13 cellular contexts compared by ENCODE assay signal in genomic region chr7:36304099-36304425, GRCh38.
DNase-seq lines count a peak whose midpoint lies in the region; ATAC-seq and TF ChIP-seq lines count a peak whose summit lies in the region.
"Had no signal": no experiment of that assay in that cellular context is flagged by ENCODE, and none has a peak within 500 bp of the region (broad histone marks: within the 10 kb centered on the region; RNA-seq: fewer than 3 reads in every experiment).

No MANE protein-coding gene starts in this region.

- WGBS in IMR-90 (ENCODE audit: extremely low coverage in 2 of 2, insufficient read length in 1 of 2), 2 experiments, result no CpG with 5 or more reads among the region's 6 CpGs
- 85 to 87% methylated on average over 6 of the region's 6 CpGs for WGBS in endodermal cell (ENCODE audit: insufficient coverage in 1 of 2, insufficient read length in 1 of 2), 2 experiments

- peak overlapping the region; percentile 68 for H3K4ac ChIP-seq in IMR-90 (ENCODE audit: low read depth, low read length)

- peak overlapping the region; percentile 30 for H2AK9ac ChIP-seq in IMR-90 (replicated peaks; ENCODE audit: low read depth, low read length, poor library complexity)

- peaks cover 25% of the 10 kb centered on the region for H3K9me1 ChIP-seq in IMR-90 (ENCODE audit: insufficient read depth, low read length)

- H3K9me3 ChIP-seq in IMR-90 (ENCODE audit: control insufficient read depth, insufficient read depth, low read length) (no peaks in the 10 kb centered on the region), endodermal cell (ENCODE audit: control insufficient read depth, low read length) (no peaks in the 10 kb centered on the region)

- H3K27ac Mint-ChIP-seq in endodermal cell, result peak overlapping the region; percentile 27
- peak overlapping the region; percentile 87 for H3K27ac Mint-ChIP-seq in osteocyte (ENCODE audit: unreplicated experiment)
- peak overlapping the region in 1 of 6 donors; percentile 34 for H3K27ac Mint-ChIP-seq in immature natural killer cell
- H3K27ac Mint-ChIP-seq: activated naive CD4-positive, alpha-beta T cell treated with anti-CD3 and anti-CD28 coated beads, Interleukin-2, amount 50 U/mL, for 24 hours had no signal

- ATAC-seq in IMR-90 (ENCODE audit: low read depth) (no peak), GM18867 (IDR thresholded peaks at IDR 0.05; ENCODE audit: unreplicated experiment) (no peak), HG03571 (IDR thresholded peaks at IDR 0.05; ENCODE audit: unreplicated experiment) (no peak), GM21526 (IDR thresholded peaks at IDR 0.05; ENCODE audit: low FRiP score, unreplicated experiment) (no peak)

- H3K4me3 ChIP-seq in ACC112 (ENCODE audit: low read depth, low read length), result no peak overlapping the region; the same call in 1 of the 2 replicates
- H3K4me3 ChIP-seq in IMR-90 (ENCODE audit: insufficient read depth, low read depth, low read length), result no peak overlapping the region
- no peak overlapping the region for H3K4me3 ChIP-seq in endodermal cell (ENCODE audit: low read length)

- no peak for TF ChIP-seq POLR2A in IMR-90 (IDR thresholded peaks at IDR 0.05; ENCODE audit: low read depth, low read length)

- H2BK120ac ChIP-seq in IMR-90 (ENCODE audit: low read depth, low read length), result peak overlapping the region; percentile 70

- CTCF ChIA-PET in IMR-90 (lab: Yijun Ruan, JAX), result interaction anchor here (0.6 to 1.8 kb wide), 4 partner anchors 14 to 1302 kb away, joined by 3 to 9 read pairs (median 6); no protein-coding TSS in a partner anchor

- H3K9me3 Mint-ChIP-seq in endodermal cell (no peaks in the 10 kb centered on the region), osteocyte (ENCODE audit: unreplicated experiment) (no peaks in the 10 kb centered on the region), immature natural killer cell (no peaks in the 10 kb centered on the region)
- H3K9me3 Mint-ChIP-seq: activated naive CD4-positive, alpha-beta T cell treated with anti-CD3 and anti-CD28 coated beads, Interleukin-2, amount 50 U/mL, for 24 hours had no signal

- peak overlapping the region; percentile 47; the same call in 1 of the 2 replicates for H3K27ac ChIP-seq in ACC112 (ENCODE audit: low read depth, low read length)
- H3K27ac ChIP-seq in IMR-90 (ENCODE audit: insufficient read depth, low read length), result no peak overlapping the region
- no peak overlapping the region for H3K27ac ChIP-seq in endodermal cell (ENCODE audit: low read depth, low read length)

- peak overlapping the region; percentile 35; the same call in 1 of the 2 replicates for H4K91ac ChIP-seq in IMR-90 (ENCODE audit: insufficient read depth, low read depth, low read length)

- TF ChIP-seq CTCF in IMR-90 (conservative IDR thresholded peaks at IDR 0.05; ENCODE audit: low read depth, low read length) (no peak), endodermal cell (conservative IDR thresholded peaks at IDR 0.05) (no peak), osteocyte (IDR thresholded peaks at IDR 0.05) (peak; percentile 23)

- in situ Hi-C loops in IMR-90 (cut with MboI; ENCODE audit: low sequenced_read_pairs), result no loop called here

- intact Hi-C loops in IMR-90 (cut with micrococcal nuclease), result no loop called here

- POLR2A ChIA-PET in IMR-90 (lab: Charles Lee; ENCODE audit: unreplicated experiment), result no interaction called here

- H3K23ac ChIP-seq in IMR-90 (ENCODE audit: low read depth, low read length), result peak overlapping the region; percentile 37

- no peak for DNase-seq in IMR-90
- DNase-seq in endodermal cell, result no peak
- DNase-seq in osteocyte (ENCODE audit: extremely low spot score, unreplicated experiment), result no peak
- no peak for DNase-seq in immature natural killer cell
- DNase-seq: effector CD4-positive, alpha-beta T cell; midbrain; NCI-H1930; T-helper 2 cell had no signal

- H3K36me3 Mint-ChIP-seq in endodermal cell (ENCODE audit: low read depth) (no peaks in the 10 kb centered on the region), osteocyte (ENCODE audit: unreplicated experiment) (no peaks in the 10 kb centered on the region), immature natural killer cell (no peaks in the 10 kb centered on the region)
- H3K36me3 Mint-ChIP-seq: activated naive CD4-positive, alpha-beta T cell treated with anti-CD3 and anti-CD28 coated beads, Interleukin-2, amount 50 U/mL, for 24 hours had no signal

- H2AK5ac ChIP-seq in IMR-90 (ENCODE audit: low read depth, low read length), result peak overlapping the region; percentile 77; the same call in 1 of the 2 replicates

- peak overlapping the region; percentile 65 for H3K14ac ChIP-seq in IMR-90 (replicated peaks; ENCODE audit: low read depth, low read length)

- H3K36me3 ChIP-seq in ACC112 (ENCODE audit: insufficient read depth, low read length) (no peaks in the 10 kb centered on the region), IMR-90 (ENCODE audit: control insufficient read depth, insufficient read depth, low read length) (peaks cover 11% of the 10 kb centered on the region; the same call in 1 of the 2 replicates), endodermal cell (ENCODE audit: control insufficient read depth, insufficient read depth, low read length) (no peaks in the 10 kb centered on the region)

- H3K79me2 ChIP-seq in ACC112 (ENCODE audit: control insufficient read depth, insufficient read depth, low read length, unreplicated experiment), result no peaks in the 10 kb centered on the region

- peaks cover 49% of the 10 kb centered on the region for H3K4me1 Mint-ChIP-seq in endodermal cell
- peaks cover 44% of the 10 kb centered on the region for H3K4me1 Mint-ChIP-seq in osteocyte (ENCODE audit: unreplicated experiment)
- no peaks in the 10 kb centered on the region for H3K4me1 Mint-ChIP-seq in immature natural killer cell
- H3K4me1 Mint-ChIP-seq: activated naive CD4-positive, alpha-beta T cell treated with anti-CD3 and anti-CD28 coated beads, Interleukin-2, amount 50 U/mL, for 24 hours had no signal

- H4K8ac ChIP-seq in IMR-90 (ENCODE audit: low read depth in 2 of 2, low read length in 2 of 2), result peak overlapping the region in 1 of 2 experiments; percentile 17; a peak in 1 of 4 replicates

- H2BK5ac ChIP-seq in IMR-90 (ENCODE audit: low read depth, low read length, poor library complexity, severe bottlenecking), result no peak overlapping the region

- 0 out of 4 replicates have a peak, but pooled peaks cover 0 to 4% of the 10 kb centered on the region in 2 experiments for H3K79me1 ChIP-seq in IMR-90 (ENCODE audit: low read depth in 1 of 2, low read length in 2 of 2)

- no TSS peak for BruUV-seq in IMR-90 (replicated peaks; lab: Mats Ljungman, UMichigan)

- no peak overlapping the region for H3K4me3 Mint-ChIP-seq in endodermal cell
- no peak overlapping the region for H3K4me3 Mint-ChIP-seq in osteocyte (ENCODE audit: unreplicated experiment)
- H3K4me3 Mint-ChIP-seq in immature natural killer cell, result no peak overlapping the region
- H3K4me3 Mint-ChIP-seq: activated naive CD4-positive, alpha-beta T cell treated with anti-CD3 and anti-CD28 coated beads, Interleukin-2, amount 50 U/mL, for 24 hours had no signal

- H2BK15ac ChIP-seq in IMR-90 (ENCODE audit: low read depth, low read length), result no peak overlapping the region

- H2AFZ ChIP-seq in ACC112 (ENCODE audit: low read length, unreplicated experiment) (no peak overlapping the region), IMR-90 (replicated peaks; ENCODE audit: low read length, poor library complexity) (peak overlapping the region; percentile 16)

- H3K4me1 ChIP-seq in ACC112 (ENCODE audit: control insufficient read depth, insufficient read depth, low read length, unreplicated experiment) (peaks cover 39% of the 10 kb centered on the region), IMR-90 (ENCODE audit: control insufficient read depth, insufficient read depth, low read length) (peaks cover 23% of the 10 kb centered on the region), endodermal cell (ENCODE audit: control insufficient read depth, insufficient read depth, low read length) (peaks cover 2% of the 10 kb centered on the region)

- no peak overlapping the region for H4K5ac ChIP-seq in IMR-90 (ENCODE audit: low read depth, low read length)

- peak overlapping the region; percentile 69 for H2BK20ac ChIP-seq in IMR-90 (ENCODE audit: low read depth, low read length)

- no peak for TF ChIP-seq RAD21 in IMR-90 (IDR thresholded peaks at IDR 0.05; ENCODE audit: low read length)

- peaks cover 15% of the 10 kb centered on the region for H4K20me1 ChIP-seq in IMR-90 (ENCODE audit: insufficient read depth, low read length)

- H3K27me3 ChIP-seq in ACC112 (ENCODE audit: insufficient read depth, low read length), result no peaks in the 10 kb centered on the region
- no peaks in the 10 kb centered on the region for H3K27me3 ChIP-seq in IMR-90 (ENCODE audit: control insufficient read depth, insufficient read depth, low read length)
- H3K27me3 ChIP-seq in endodermal cell (ENCODE audit: control insufficient read depth, insufficient read depth, low read length, poor library complexity, severe bottlenecking), result no peaks in the 10 kb centered on the region

- dilution Hi-C loops in IMR-90 (cut with HindIII; ENCODE audit: low sequenced_read_pairs, unreplicated experiment), result loop anchor here (25.0 kb wide), 1 partner anchor 317 kb away; no protein-coding TSS in a partner anchor

- H3K56ac ChIP-seq in IMR-90 (ENCODE audit: extremely low read depth, insufficient read depth, low read length), result no peak overlapping the region

- H3K18ac ChIP-seq in IMR-90 (ENCODE audit: low read depth, low read length), result peak overlapping the region; percentile 13; the same call in 1 of the 2 replicates

- 0 out of 2 replicates have a peak overlapping the region, but pooled peaks have one; percentile 7 for H3K4me2 ChIP-seq in IMR-90 (ENCODE audit: low read depth, low read length)

- H3K9ac ChIP-seq in IMR-90 (ENCODE audit: low read depth, low read length) (no peak overlapping the region), endodermal cell (ENCODE audit: extremely low read depth, low read length, poor library complexity, severe bottlenecking) (no peak overlapping the region)

- H3K27me3 Mint-ChIP-seq in endodermal cell (ENCODE audit: insufficient read depth), result no peaks in the 10 kb centered on the region
- peaks cover 12% of the 10 kb centered on the region for H3K27me3 Mint-ChIP-seq in osteocyte (ENCODE audit: unreplicated experiment)
- H3K27me3 Mint-ChIP-seq in immature natural killer cell (ENCODE audit: low read depth in 3 of 3), result peaks cover 0 to 2% (median 0%) of the 10 kb centered on the region in 3 donors
- H3K27me3 Mint-ChIP-seq: activated naive CD4-positive, alpha-beta T cell treated with anti-CD3 and anti-CD28 coated beads, Interleukin-2, amount 50 U/mL, for 24 hours had no signal

TF ChIP-seq in IMR-90, 13 proteins besides CTCF, POLR2A, EP300 and RAD21 (continues in another document):
- TF ChIP-seq FOS (IDR thresholded peaks at IDR 0.05; ENCODE audit: low read depth, low read length) (no peak), SMC3 (IDR thresholded peaks at IDR 0.05; ENCODE audit: low read depth, low read length) (no peak), MAZ (IDR thresholded peaks at IDR 0.05; ENCODE audit: borderline replicate concordance, low read depth, low read length) (no peak), CHD1 (IDR thresholded peaks at IDR 0.05; ENCODE audit: low read depth, low read length) (no peak), RCOR1 (IDR thresholded peaks at IDR 0.05; ENCODE audit: insufficient replicate concordance, low read length) (no peak), MAFK (IDR thresholded peaks at IDR 0.05; ENCODE audit: low read depth, low read length) (no peak), NFE2L2 (IDR thresholded peaks at IDR 0.05; ENCODE audit: low read depth, low read length) (no peak), BHLHE40 (IDR thresholded peaks at IDR 0.05; ENCODE audit: low read depth, low read length) (no peak)
